ENCODE assay signal across 16 cellular contexts in the genomic region with DNA sequence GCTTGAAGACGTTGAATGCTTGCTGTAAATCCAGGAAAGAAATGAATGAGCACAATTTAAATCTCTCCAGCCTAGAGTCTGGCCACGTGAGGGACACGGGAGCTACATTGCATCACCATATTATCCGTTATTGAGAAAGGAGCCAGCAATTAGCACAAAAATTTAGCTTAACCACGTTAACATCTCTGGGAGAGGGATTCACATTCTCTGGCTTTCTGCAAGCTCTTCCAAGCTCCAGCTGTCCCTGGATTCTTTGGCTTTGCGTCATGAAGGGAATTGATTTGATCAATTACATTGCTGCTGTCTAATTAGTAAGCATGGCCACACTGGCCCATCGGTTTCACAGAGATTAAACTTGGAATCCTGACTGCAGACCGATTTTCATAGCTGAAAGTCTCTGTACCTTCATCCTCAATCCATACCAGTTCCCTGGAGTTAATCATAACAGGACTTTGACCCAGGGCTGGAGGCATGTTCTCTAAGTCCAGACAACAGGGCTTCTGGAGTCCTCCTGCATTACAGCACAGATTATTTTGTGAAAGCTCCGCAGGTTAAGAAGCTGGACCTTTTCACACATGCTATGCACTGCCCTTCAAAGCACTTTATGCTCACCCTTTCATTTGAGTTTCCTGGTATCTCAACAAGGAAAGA. TPM values are rescaled to one million over a fixed set of nuclear protein-coding genes. Genes with fewer than 3 reads are reported as not detected.
A peak's percentile ranks its signal among the peaks of the same experiment; 100 is the strongest.
DNase-seq lines count a peak whose midpoint lies in the region; TF ChIP-seq lines count a peak whose summit lies in the region.
"Had no signal": no experiment of that assay in that cellular context is flagged by ENCODE, and none has a peak within 500 bp of the region (broad histone marks: within the 10 kb centered on the region; RNA-seq: fewer than 3 reads in every experiment).

No MANE protein-coding gene starts in this region.

- in situ Hi-C loops in astrocyte of the spinal cord (cut with HindIII; ENCODE audit: low sequenced_read_pairs) = no loop called here

- no peaks in the 10 kb centered on the region for H3K27me3 ChIP-seq in liver (ENCODE audit: control insufficient read depth in 4 of 4, insufficient read depth in 4 of 4, low read length in 3 of 4)
- H3K27me3 ChIP-seq: brain microvascular endothelial cell had no signal

- TF ChIP-seq CTCF in astrocyte of the spinal cord (IDR thresholded peaks at IDR 0.05; ENCODE audit: low read depth, low read length) (no peak), liver (IDR thresholded peaks at IDR 0.05; ENCODE audit: low read depth, low read length, missing input control) (no peak)

- H3K4me1 ChIP-seq in liver (ENCODE audit: control insufficient read depth in 4 of 4, insufficient read depth in 4 of 4, low read length in 3 of 4) = peaks cover 0 to 8% (median 3%) of the 10 kb centered on the region in 4 donors

- H3K9ac ChIP-seq in liver (ENCODE audit: low read depth in 1 of 2, low read length in 2 of 2) = no peak overlapping the region

- WGBS in liver = 59% methylated on average over 9 of the region's 9 CpGs

- no peaks in the 10 kb centered on the region for H3K9me3 ChIP-seq in liver (ENCODE audit: control insufficient read depth in 4 of 4, low read length in 3 of 4)

- no peak overlapping the region for H3K27ac ChIP-seq in liver (ENCODE audit: low read depth in 1 of 2, low read length in 2 of 2)
- H3K27ac ChIP-seq: brain microvascular endothelial cell, C4-2B had no signal

- no peak for TF ChIP-seq RAD21 in liver (IDR thresholded peaks at IDR 0.05)

- H3K4me3 ChIP-seq in astrocyte of the spinal cord (ENCODE audit: low read depth, low read length) (no peak overlapping the region), liver (ENCODE audit: low read depth in 1 of 3, low read length in 3 of 3) (no peak overlapping the region)

- DNase-seq in AG20443 (ENCODE audit: low spot score) (peak; percentile 69), MV-4-11 (lab: John Stamatoyannopoulos, UW) (peak; percentile 65), astrocyte of the spinal cord (ENCODE audit: low read depth, low spot score) (peak; percentile 63), SW 1271 (lab: John Stamatoyannopoulos, UW) (no peak), dedifferentiated amniotic fluid mesenchymal stem cell (ENCODE audit: extremely low spot score) (no peak), NCI-H2196 (lab: John Stamatoyannopoulos, UW; ENCODE audit: unreplicated experiment) (no peak), posterior cingulate gyrus (no peak)
- DNase-seq: activated effector memory CD4-positive, alpha-beta T cell treated with Interleukin-2 at 50 U/mL for 16 hours; brain microvascular endothelial cell; effector memory CD4-positive, alpha-beta T cell; NCI-H526; right cardiac atrium; stimulated activated naive CD4-positive, alpha-beta T cell had no signal

- H3K36me3 ChIP-seq in liver (ENCODE audit: control insufficient read depth in 4 of 4, insufficient read depth in 3 of 4, low read depth in 1 of 4, low read length in 3 of 4) = no peaks in the 10 kb centered on the region
- H3K36me3 ChIP-seq: brain microvascular endothelial cell had no signal

- intact Hi-C loops in posterior cingulate gyrus (cut with DNase I) = no loop called here

TF ChIP-seq in liver, 16 proteins besides CTCF, POLR2A, EP300 and RAD21:
- TF ChIP-seq HNF4A (conservative IDR thresholded peaks at IDR 0.05) = peak; percentile 65 to 78
- TF ChIP-seq EGR1 (IDR thresholded peaks at IDR 0.05; ENCODE audit: low read depth in 2 of 2) = no peak
- no peak for TF ChIP-seq RXRA (IDR thresholded peaks at IDR 0.05)
- TF ChIP-seq, protein P1, sequence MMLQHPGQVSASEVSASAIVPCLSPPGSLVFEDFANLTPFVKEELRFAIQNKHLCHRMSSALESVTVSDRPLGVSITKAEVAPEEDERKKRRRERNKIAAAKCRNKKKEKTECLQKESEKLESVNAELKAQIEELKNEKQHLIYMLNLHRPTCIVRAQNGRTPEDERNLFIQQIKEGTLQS (IDR thresholded peaks at IDR 0.05) = peak; percentile 15

RNA-seq across cellular contexts. Expression of a gene that starts 31.6 kb away (rescaled TPM):
- 10 to 100 TPM in 1 of 2 donors, under 1 TPM in 1; 0.70 to 13.1 TPM for total RNA-seq in liver
- polyA plus RNA-seq in liver = 10 to 100 TPM in 1 of 2 donors, 1 to 10 TPM in 1; 6.0 to 10.3 TPM
- polyA plus RNA-seq: IgD-negative memory B cell had no signal

Comparison
In these comparisons a context has a peak if more than half of its experiments do, and no peak if none do; other contexts are left out.
1. DNase-seq: peak in AG20443 (single experiment), MV-4-11 (single experiment) and astrocyte of the spinal cord (single experiment); none in SW 1271 (0 of 2), dedifferentiated amniotic fluid mesenchymal stem cell (single experiment), NCI-H2196 (single experiment) and posterior cingulate gyrus (0 of 10).